1 cellular context compared by ENCODE assay signal in the genomic region with DNA sequence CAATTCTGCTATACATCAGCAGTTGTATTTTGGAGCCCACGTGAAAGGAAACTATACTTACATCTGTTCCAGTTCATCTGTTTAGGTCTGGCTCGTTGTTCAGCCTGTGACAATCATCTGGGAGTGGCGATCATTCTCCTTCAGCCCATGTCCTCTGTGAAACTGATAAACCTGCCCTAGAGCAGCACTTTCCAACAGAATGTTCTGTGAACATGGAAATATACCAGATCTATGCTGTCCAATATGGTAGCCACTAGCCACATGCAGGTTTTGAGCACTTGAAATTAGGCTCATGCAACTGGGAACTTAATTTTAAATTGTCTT.
TF ChIP-seq lines count a peak whose summit lies in the region.

No MANE protein-coding gene starts in this region.

TF ChIP-seq in GM12878, 131 proteins besides CTCF, POLR2A, EP300 and RAD21:
- TF ChIP-seq KLF5 (IDR thresholded peaks at IDR 0.05; ENCODE audit: partially characterized antibody) (no peak), MEF2B (IDR thresholded peaks at IDR 0.05; ENCODE audit: partially characterized antibody, poor library complexity, severe bottlenecking) (no peak), CEBPB (IDR thresholded peaks at IDR 0.05; ENCODE audit: borderline replicate concordance in 1 of 2, low read depth in 2 of 2, low read length in 2 of 2) (no peak), RB1 (IDR thresholded peaks at IDR 0.05; ENCODE audit: borderline replicate concordance) (no peak), MYC (IDR thresholded peaks at IDR 0.05; ENCODE audit: insufficient read depth, insufficient read length, insufficient replicate concordance, low read length, severe bottlenecking) (no peak), ESRRA (IDR thresholded peaks at IDR 0.05; ENCODE audit: low read length) (no peak), HCFC1 (IDR thresholded peaks at IDR 0.05; ENCODE audit: low read length) (no peak), PAX8 (IDR thresholded peaks at IDR 0.05) (no peak), YY1 (IDR thresholded peaks at IDR 0.05; ENCODE audit: low read depth, low read length) (no peak), SP1 (IDR thresholded peaks at IDR 0.05; ENCODE audit: low read depth, low read length) (no peak), CREM (IDR thresholded peaks at IDR 0.05; ENCODE audit: low read depth) (no peak), RELA (IDR thresholded peaks at IDR 0.05; ENCODE audit: borderline replicate concordance, partially characterized antibody) (no peak)
- TF ChIP-seq, protein P1, sequence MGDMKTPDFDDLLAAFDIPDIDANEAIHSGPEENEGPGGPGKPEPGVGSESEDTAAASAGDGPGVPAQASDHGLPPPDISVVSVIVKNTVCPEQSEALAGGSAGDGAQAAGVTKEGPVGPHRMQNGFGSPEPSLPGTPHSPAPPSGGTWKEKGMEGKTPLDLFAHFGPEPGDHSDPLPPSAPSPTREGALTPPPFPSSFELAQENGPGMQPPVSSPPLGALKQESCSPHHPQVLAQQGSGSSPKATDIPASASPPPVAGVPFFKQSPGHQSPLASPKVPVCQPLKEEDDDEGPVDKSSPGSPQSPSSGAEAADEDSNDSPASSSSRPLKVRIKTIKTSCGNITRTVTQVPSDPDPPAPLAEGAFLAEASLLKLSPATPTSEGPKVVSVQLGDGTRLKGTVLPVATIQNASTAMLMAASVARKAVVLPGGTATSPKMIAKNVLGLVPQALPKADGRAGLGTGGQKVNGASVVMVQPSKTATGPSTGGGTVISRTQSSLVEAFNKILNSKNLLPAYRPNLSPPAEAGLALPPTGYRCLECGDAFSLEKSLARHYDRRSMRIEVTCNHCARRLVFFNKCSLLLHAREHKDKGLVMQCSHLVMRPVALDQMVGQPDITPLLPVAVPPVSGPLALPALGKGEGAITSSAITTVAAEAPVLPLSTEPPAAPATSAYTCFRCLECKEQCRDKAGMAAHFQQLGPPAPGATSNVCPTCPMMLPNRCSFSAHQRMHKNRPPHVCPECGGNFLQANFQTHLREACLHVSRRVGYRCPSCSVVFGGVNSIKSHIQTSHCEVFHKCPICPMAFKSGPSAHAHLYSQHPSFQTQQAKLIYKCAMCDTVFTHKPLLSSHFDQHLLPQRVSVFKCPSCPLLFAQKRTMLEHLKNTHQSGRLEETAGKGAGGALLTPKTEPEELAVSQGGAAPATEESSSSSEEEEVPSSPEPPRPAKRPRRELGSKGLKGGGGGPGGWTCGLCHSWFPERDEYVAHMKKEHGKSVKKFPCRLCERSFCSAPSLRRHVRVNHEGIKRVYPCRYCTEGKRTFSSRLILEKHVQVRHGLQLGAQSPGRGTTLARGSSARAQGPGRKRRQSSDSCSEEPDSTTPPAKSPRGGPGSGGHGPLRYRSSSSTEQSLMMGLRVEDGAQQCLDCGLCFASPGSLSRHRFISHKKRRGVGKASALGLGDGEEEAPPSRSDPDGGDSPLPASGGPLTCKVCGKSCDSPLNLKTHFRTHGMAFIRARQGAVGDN (IDR thresholded peaks at IDR 0.05): no peak
- TF ChIP-seq, protein P2, sequence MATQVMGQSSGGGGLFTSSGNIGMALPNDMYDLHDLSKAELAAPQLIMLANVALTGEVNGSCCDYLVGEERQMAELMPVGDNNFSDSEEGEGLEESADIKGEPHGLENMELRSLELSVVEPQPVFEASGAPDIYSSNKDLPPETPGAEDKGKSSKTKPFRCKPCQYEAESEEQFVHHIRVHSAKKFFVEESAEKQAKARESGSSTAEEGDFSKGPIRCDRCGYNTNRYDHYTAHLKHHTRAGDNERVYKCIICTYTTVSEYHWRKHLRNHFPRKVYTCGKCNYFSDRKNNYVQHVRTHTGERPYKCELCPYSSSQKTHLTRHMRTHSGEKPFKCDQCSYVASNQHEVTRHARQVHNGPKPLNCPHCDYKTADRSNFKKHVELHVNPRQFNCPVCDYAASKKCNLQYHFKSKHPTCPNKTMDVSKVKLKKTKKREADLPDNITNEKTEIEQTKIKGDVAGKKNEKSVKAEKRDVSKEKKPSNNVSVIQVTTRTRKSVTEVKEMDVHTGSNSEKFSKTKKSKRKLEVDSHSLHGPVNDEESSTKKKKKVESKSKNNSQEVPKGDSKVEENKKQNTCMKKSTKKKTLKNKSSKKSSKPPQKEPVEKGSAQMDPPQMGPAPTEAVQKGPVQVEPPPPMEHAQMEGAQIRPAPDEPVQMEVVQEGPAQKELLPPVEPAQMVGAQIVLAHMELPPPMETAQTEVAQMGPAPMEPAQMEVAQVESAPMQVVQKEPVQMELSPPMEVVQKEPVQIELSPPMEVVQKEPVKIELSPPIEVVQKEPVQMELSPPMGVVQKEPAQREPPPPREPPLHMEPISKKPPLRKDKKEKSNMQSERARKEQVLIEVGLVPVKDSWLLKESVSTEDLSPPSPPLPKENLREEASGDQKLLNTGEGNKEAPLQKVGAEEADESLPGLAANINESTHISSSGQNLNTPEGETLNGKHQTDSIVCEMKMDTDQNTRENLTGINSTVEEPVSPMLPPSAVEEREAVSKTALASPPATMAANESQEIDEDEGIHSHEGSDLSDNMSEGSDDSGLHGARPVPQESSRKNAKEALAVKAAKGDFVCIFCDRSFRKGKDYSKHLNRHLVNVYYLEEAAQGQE (IDR thresholded peaks at IDR 0.05; ENCODE audit: low read depth, low read length): no peak
- TF ChIP-seq, protein P3, sequence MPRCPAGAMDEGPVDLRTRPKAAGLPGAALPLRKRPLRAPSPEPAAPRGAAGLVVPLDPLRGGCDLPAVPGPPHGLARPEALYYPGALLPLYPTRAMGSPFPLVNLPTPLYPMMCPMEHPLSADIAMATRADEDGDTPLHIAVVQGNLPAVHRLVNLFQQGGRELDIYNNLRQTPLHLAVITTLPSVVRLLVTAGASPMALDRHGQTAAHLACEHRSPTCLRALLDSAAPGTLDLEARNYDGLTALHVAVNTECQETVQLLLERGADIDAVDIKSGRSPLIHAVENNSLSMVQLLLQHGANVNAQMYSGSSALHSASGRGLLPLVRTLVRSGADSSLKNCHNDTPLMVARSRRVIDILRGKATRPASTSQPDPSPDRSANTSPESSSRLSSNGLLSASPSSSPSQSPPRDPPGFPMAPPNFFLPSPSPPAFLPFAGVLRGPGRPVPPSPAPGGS (IDR thresholded peaks at IDR 0.05; ENCODE audit: borderline replicate concordance, insufficient read depth, low read depth, low read length, poor library complexity, severe bottlenecking): no peak
